14 cellular contexts compared by ENCODE assay signal in the genomic region with DNA sequence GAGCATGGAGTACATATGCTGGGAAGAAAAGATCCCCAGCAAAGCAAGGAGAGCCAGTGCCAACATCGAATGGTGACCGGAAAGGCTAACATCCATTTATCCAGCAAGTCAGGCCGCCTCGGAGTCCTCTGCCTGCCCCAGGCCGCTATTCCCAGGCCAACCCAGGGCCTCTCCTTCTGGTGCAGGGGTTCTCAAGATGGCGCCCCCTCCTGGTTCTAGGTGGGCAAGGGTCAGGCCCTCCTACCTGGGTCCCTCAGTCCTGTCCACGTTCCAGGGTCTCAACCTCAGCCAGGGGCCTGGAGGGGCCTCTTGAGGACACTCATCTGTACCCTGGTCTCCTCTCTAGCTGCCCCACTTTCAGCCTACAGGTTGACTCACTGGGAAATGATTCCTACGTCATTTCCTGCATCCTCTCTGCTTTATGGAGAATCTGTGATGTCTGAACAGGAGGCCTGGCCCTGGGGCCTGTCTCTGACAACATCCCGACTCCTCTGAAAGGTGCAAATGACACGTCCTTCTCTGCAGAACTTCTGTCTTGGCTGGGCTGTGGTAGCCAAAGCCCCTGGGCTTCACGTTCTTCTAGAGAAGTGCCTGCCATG.
DNase-seq lines count a peak whose midpoint lies in the region; ATAC-seq and TF ChIP-seq lines count a peak whose summit lies in the region.
"Had no signal": no experiment of that assay in that cellular context is flagged by ENCODE, and none has a peak within 500 bp of the region (broad histone marks: within the 10 kb centered on the region; RNA-seq: fewer than 3 reads in every experiment).

No MANE protein-coding gene starts in this region.

- no peaks in the 10 kb centered on the region for H3K27me3 ChIP-seq in NT2/D1 (ENCODE audit: insufficient read depth, insufficient read length)
- H3K27me3 ChIP-seq: esophagus muscularis mucosa had no signal

- ATAC-seq in HG02571 (IDR thresholded peaks at IDR 0.05; ENCODE audit: unreplicated experiment) (no peak), left cardiac atrium (no peak)
- ATAC-seq: stimulated activated effector memory CD8-positive, alpha-beta T cell treated with anti-CD3 and anti-CD28 coated beads, Interleukin-12 subunit alpha, Interleukin-12 subunit beta, amount 100 ng/mL, for 72 hours had no signal

- peaks cover 3% of the 10 kb centered on the region for H3K4me1 ChIP-seq in NT2/D1 (ENCODE audit: insufficient read depth, insufficient read length)

- intact Hi-C loops in left cardiac atrium (cut with DNase I) = no loop called here

- no peaks in the 10 kb centered on the region for H3K36me3 ChIP-seq in NT2/D1 (ENCODE audit: insufficient read depth, insufficient read length, low read length)
- H3K36me3 ChIP-seq: BLaER1, esophagus muscularis mucosa had no signal

- peak; percentile 7 for DNase-seq in stimulated activated CD4-positive, alpha-beta T cell treated with anti-CD3 and anti-CD28 coated beads, Interleukin-15, amount 100 ng/mL, for 24 hours
- DNase-seq in stimulated activated CD4-positive, alpha-beta T cell treated with anti-CD3 and anti-CD28 coated beads, Interleukin-4, amount 100 ng/mL, for 1 hour = no peak
- peak; percentile 33 for DNase-seq in NT2/D1 (ENCODE audit: low read depth, low spot score)
- peak; percentile 9 to 27 for DNase-seq in erythroblast (lab: John Stamatoyannopoulos, UW)
- no peak for DNase-seq in foreskin fibroblast
- DNase-seq in NCI-H69 (lab: John Stamatoyannopoulos, UW) = no peak
- no peak for DNase-seq in left cardiac atrium
- DNase-seq: activated naive CD4-positive, alpha-beta T cell treated with anti-CD3 and anti-CD28 coated beads, Interleukin-2, amount 10 ng/mL, durations not matched to agents 7 days and 5 days; caudate nucleus; T-helper 2 cell had no signal

- no peak for TF ChIP-seq CTCF in foreskin fibroblast (IDR thresholded peaks at IDR 0.05; ENCODE audit: low read depth, low read length)

- H3K4me3 ChIP-seq in NT2/D1 (ENCODE audit: insufficient read length, low read depth) = no peak overlapping the region
- no peak overlapping the region for H3K4me3 ChIP-seq in foreskin fibroblast (ENCODE audit: low read depth in 1 of 2, low read length in 2 of 2)
- H3K4me3 ChIP-seq: BLaER1, esophagus muscularis mucosa had no signal

- H3K9ac ChIP-seq in NT2/D1 (ENCODE audit: insufficient read length, low read depth) = no peak overlapping the region
- H3K9ac ChIP-seq: BLaER1 had no signal

- no peaks in the 10 kb centered on the region; the same call in 1 of the 2 replicates for H3K9me3 ChIP-seq in NT2/D1 (ENCODE audit: insufficient read depth, low read length)
- H3K9me3 ChIP-seq: BLaER1, esophagus muscularis mucosa had no signal

- TF ChIP-seq POLR2A in erythroblast (IDR thresholded peaks at IDR 0.05; ENCODE audit: low read length) = no peak

Comparison
In these comparisons a context has a peak if more than half of its experiments do, and no peak if none do; other contexts are left out.
1. DNase-seq: peak in stimulated activated CD4-positive, alpha-beta T cell treated with anti-CD3 and anti-CD28 coated beads, Interleukin-15, amount 100 ng/mL, for 24 hours (single experiment), NT2/D1 (single experiment) and erythroblast (2 of 2); none in stimulated activated CD4-positive, alpha-beta T cell treated with anti-CD3 and anti-CD28 coated beads, Interleukin-4, amount 100 ng/mL, for 1 hour (single experiment), foreskin fibroblast (0 of 2), NCI-H69 (single experiment) and left cardiac atrium (single experiment).